In genomic region chr4:120770897-120771296, GRCh38 we compare ENCODE assay signal across 1 cellular context.
A peak's percentile ranks its signal among the peaks of the same experiment; 100 is the strongest.
TF ChIP-seq lines count a peak whose summit lies in the region.

No MANE protein-coding gene starts in this region.

TF ChIP-seq in SK-N-SH treated with all-trans-retinoic acid at 6 μM for 48 hours, 23 proteins besides CTCF, POLR2A, EP300 and RAD21 (continued from another document):
- TF ChIP-seq, protein P1, sequence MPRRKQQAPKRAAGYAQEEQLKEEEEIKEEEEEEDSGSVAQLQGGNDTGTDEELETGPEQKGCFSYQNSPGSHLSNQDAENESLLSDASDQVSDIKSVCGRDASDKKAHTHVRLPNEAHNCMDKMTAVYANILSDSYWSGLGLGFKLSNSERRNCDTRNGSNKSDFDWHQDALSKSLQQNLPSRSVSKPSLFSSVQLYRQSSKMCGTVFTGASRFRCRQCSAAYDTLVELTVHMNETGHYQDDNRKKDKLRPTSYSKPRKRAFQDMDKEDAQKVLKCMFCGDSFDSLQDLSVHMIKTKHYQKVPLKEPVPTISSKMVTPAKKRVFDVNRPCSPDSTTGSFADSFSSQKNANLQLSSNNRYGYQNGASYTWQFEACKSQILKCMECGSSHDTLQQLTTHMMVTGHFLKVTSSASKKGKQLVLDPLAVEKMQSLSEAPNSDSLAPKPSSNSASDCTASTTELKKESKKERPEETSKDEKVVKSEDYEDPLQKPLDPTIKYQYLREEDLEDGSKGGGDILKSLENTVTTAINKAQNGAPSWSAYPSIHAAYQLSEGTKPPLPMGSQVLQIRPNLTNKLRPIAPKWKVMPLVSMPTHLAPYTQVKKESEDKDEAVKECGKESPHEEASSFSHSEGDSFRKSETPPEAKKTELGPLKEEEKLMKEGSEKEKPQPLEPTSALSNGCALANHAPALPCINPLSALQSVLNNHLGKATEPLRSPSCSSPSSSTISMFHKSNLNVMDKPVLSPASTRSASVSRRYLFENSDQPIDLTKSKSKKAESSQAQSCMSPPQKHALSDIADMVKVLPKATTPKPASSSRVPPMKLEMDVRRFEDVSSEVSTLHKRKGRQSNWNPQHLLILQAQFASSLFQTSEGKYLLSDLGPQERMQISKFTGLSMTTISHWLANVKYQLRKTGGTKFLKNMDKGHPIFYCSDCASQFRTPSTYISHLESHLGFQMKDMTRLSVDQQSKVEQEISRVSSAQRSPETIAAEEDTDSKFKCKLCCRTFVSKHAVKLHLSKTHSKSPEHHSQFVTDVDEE (CRISPR knock-in tag; IDR thresholded peaks at IDR 0.05): no peak
- peak; percentile 95 for TF ChIP-seq ZNF8 (CRISPR knock-in tag; IDR thresholded peaks at IDR 0.05)
TF ChIP-seq in SK-N-SH treated with all-trans-retinoic acid at 6 μM for 48 hours: peak in this region for 1.
